Comparison of ENCODE assay signal across 20 cellular contexts in the genomic region with DNA sequence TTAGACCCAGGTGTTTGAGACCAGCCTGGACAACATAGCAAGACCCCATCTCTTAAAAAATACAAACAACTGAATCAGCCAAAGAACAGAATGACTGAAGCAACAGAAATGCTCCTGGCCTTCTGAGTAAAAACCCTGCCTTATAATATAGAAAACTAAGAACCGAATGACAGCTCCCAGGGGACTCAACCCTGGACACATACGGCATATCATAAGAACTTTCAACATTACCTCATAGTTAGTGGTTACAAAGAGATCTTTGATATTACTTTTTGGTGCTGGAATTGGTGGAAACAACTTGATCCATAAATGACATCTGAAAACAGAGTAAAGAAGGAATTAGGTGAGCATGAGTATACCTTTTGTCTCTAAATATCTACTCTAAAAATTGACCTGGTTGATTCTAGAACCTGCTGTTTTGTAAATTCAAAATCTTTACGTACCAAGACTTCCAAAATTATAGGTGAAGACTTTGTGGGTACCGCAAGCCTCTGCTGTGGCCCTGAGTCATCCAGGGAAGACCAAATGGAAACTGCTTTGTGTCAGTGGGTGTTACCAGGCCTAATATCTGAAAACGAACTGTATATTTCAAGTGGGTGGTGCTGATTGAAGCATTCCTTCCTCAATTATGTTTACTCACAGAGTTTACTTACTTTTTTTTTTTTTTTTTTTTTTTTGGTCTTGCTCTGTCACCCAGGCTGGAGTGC. TPM values are rescaled to one million over a fixed set of nuclear protein-coding genes. Genes with fewer than 3 reads are reported as not detected.
A peak's percentile ranks its signal among the peaks of the same experiment; 100 is the strongest.
DNase-seq lines count a peak whose midpoint lies in the region; ATAC-seq and TF ChIP-seq lines count a peak whose summit lies in the region.
"Had no signal": no experiment of that assay in that cellular context is flagged by ENCODE, and none has a peak within 500 bp of the region (broad histone marks: within the 10 kb centered on the region; RNA-seq: fewer than 3 reads in every experiment).

No MANE protein-coding gene starts in this region.

- no peak overlapping the region for H3K4me3 Mint-ChIP-seq in CD4-positive, alpha-beta T cell
- H3K4me3 Mint-ChIP-seq: activated CD8-positive, alpha-beta T cell treated with anti-CD3 and anti-CD28 coated beads for 36 hours; CD8-positive, alpha-beta T cell; IgD-negative memory B cell had no signal

- H3K36me3 Mint-ChIP-seq in CD4-positive, alpha-beta T cell (ENCODE audit: low read depth): no peaks in the 10 kb centered on the region
- H3K36me3 Mint-ChIP-seq: CD8-positive, alpha-beta T cell had no signal

- H3K9me3 ChIP-seq in CD4-positive, alpha-beta T cell (ENCODE audit: control insufficient read depth, low read length): no peaks in the 10 kb centered on the region
- H3K9me3 ChIP-seq: ovary, SJSA1, uterus had no signal

- CTCF ChIA-PET in CD4-positive, alpha-beta T cell (lab: Charles Lee): no interaction called here

- H3K27me3 ChIP-seq in CD4-positive, alpha-beta T cell (ENCODE audit: control insufficient read depth, insufficient read depth, low read length): no peaks in the 10 kb centered on the region
- H3K27me3 ChIP-seq: ovary, SJSA1, uterus had no signal

- in situ Hi-C loops in GM13976 (cut with MboI; ENCODE audit: low sequenced_read_pairs, unreplicated experiment): no loop called here

- no peak overlapping the region for H3K27ac ChIP-seq in CD4-positive, alpha-beta T cell (ENCODE audit: low read depth, low read length)
- H3K27ac ChIP-seq: ovary, SJSA1, uterus had no signal

- H3K27me3 Mint-ChIP-seq in CD4-positive, alpha-beta T cell: peaks cover 6% of the 10 kb centered on the region

- no peaks in the 10 kb centered on the region for H3K9me3 Mint-ChIP-seq in CD4-positive, alpha-beta T cell
- H3K9me3 Mint-ChIP-seq: activated CD8-positive, alpha-beta T cell treated with anti-CD3 and anti-CD28 coated beads for 36 hours; CD8-positive, alpha-beta T cell; IgD-negative memory B cell had no signal

- no peaks in the 10 kb centered on the region for H3K4me1 Mint-ChIP-seq in CD4-positive, alpha-beta T cell (ENCODE audit: low read depth)

- no peak overlapping the region for H3K27ac Mint-ChIP-seq in CD4-positive, alpha-beta T cell
- H3K27ac Mint-ChIP-seq: activated CD8-positive, alpha-beta T cell treated with anti-CD3 and anti-CD28 coated beads for 36 hours; CD8-positive, alpha-beta T cell; IgD-negative memory B cell had no signal

- intact Hi-C loops in CD4-positive, alpha-beta T cell (cut with DNase I, micrococcal nuclease): loop anchor here in 1 of 2 experiments (2.0 kb wide), 1 partner anchor 26 kb away; no protein-coding TSS in a partner anchor

- DNase-seq in GM13976 (ENCODE audit: low spot score): peak; percentile 26
- DNase-seq in CD4-positive, alpha-beta T cell: no peak
- DNase-seq in T-helper 2 cell: no peak
- no peak for DNase-seq in NCI-H1092 treated with DMSO at 0.1 percent for 48 hours (lab: John Stamatoyannopoulos, UW)
- DNase-seq in T1000 (lab: John Stamatoyannopoulos, UW): no peak
- DNase-seq: activated CD8-positive, alpha-beta T cell treated with anti-CD3 and anti-CD28 coated beads for 36 hours; activated effector memory CD4-positive, alpha-beta T cell treated with Interleukin-2 at 50 U/mL for 16 hours; CD8-positive, alpha-beta T cell; cortex of kidney; head of caudate nucleus; NCI-H1092; ovary; stimulated activated naive CD8-positive, alpha-beta T cell treated with anti-CD3 and anti-CD28 coated beads, Interleukin-15, Interleukin-2, amounts not matched to agents 100 U/mL and 50 U/mL, for 24 hours; uterus had no signal

- POLR2A ChIA-PET in CD4-positive, alpha-beta T cell (lab: Charles Lee): no interaction called here

- TF ChIP-seq CTCF in GM13976 (IDR thresholded peaks at IDR 0.05; ENCODE audit: borderline replicate concordance, control extremely low read depth, extremely low read depth, insufficient read depth, missing control alignments): no peak
- no peak for TF ChIP-seq CTCF in CD4-positive, alpha-beta T cell (IDR thresholded peaks at IDR 0.05)

- ATAC-seq in GM19395 (IDR thresholded peaks at IDR 0.05; ENCODE audit: unreplicated experiment): peak; percentile 67
- ATAC-seq in HG02623 (IDR thresholded peaks at IDR 0.05; ENCODE audit: unreplicated experiment): peak; percentile 58
- ATAC-seq in HG03439 (IDR thresholded peaks at IDR 0.05; ENCODE audit: unreplicated experiment): peak; percentile 58
- no peak for ATAC-seq in CD4-positive, alpha-beta T cell (ENCODE audit: poor library complexity)
- ATAC-seq: activated CD8-positive, alpha-beta T cell treated with anti-CD3 and anti-CD28 coated beads for 36 hours; CD8-positive, alpha-beta T cell; stimulated activated naive CD8-positive, alpha-beta T cell treated with anti-CD3 and anti-CD28 coated beads, Interleukin-15, Interleukin-2, amounts not matched to agents 100 U/mL and 50 U/mL, for 24 hours had no signal

RNA-seq across cellular contexts. Expression of a gene that starts 35.5 kb away (rescaled TPM):
- under 1 TPM; 0.59 to 0.99 TPM for total RNA-seq in CD4-positive, alpha-beta T cell
- total RNA-seq: A673; activated CD8-positive, alpha-beta T cell treated with anti-CD3 and anti-CD28 coated beads for 36 hours; CD8-positive, alpha-beta T cell; SJSA1 had no signal

RNA-seq across cellular contexts. Expression of a gene that starts 52.0 kb away (rescaled TPM):
- total RNA-seq in CD4-positive, alpha-beta T cell: 10 to 100 TPM; 25.8 to 30.7 TPM
